In genomic region chr9:127977877-127978647, GRCh38 we compare ENCODE assay signal across 8 cellular contexts. TPM values are rescaled to one million over a fixed set of nuclear protein-coding genes. Genes with fewer than 3 reads are reported as not detected.
DNase-seq lines count a peak whose midpoint lies in the region; FAIRE-seq and TF ChIP-seq lines count a peak whose summit lies in the region.

No MANE protein-coding gene starts in this region.

- H3K4me1 ChIP-seq in A673 (ENCODE audit: insufficient read depth, low read length, poor library complexity, severe bottlenecking): peaks cover 34% of the 10 kb centered on the region

- H3K9me3 Mint-ChIP-seq in activated CD4-positive, alpha-beta memory T cell treated with anti-CD3 and anti-CD28 coated beads, Interleukin-2, amount 10 ng/mL, durations not matched to agents 7 days and 5 days: no peaks in the 10 kb centered on the region
- H3K9me3 Mint-ChIP-seq in glutamatergic neuron (ENCODE audit: unreplicated experiment): peaks cover 10% of the 10 kb centered on the region
- no peaks in the 10 kb centered on the region for H3K9me3 Mint-ChIP-seq in progenitor cell of endocrine pancreas (ENCODE audit: low read depth)

- peak; percentile 37 for FAIRE-seq in GM19239 (lab: Jason Lieb, UNC)

- intact Hi-C loops in A673 (cut with micrococcal nuclease; ENCODE audit: unreplicated experiment): no loop called here

- POLR2A ChIA-PET in A673 (lab: Charles Lee; ENCODE audit: low non-redundant PET): interaction anchor here (0.6 kb wide), 1 partner anchor 94 kb away, joined by 3 read pairs; no protein-coding TSS in a partner anchor
- POLR2A ChIA-PET in activated CD4-positive, alpha-beta memory T cell treated with anti-CD3 and anti-CD28 coated beads, Interleukin-2, amount 10 ng/mL, durations not matched to agents 7 days and 5 days (lab: Charles Lee): interaction anchor here (0.8 to 15.3 kb wide), 10 partner anchors 16 to 108 kb away, joined by 3 to 465 read pairs (median 4); partner anchors contain the start of gene NAIF1
- POLR2A ChIA-PET in HEK293T (lab: Yijun Ruan, JAX): interaction anchor here (0.9 kb wide), 1 partner anchor 34 kb away, joined by 3 read pairs; no protein-coding TSS in a partner anchor
- POLR2A ChIA-PET in GM10248 (lab: Yijun Ruan, JAX): interaction anchor here (0.7 to 1.2 kb wide), 4 partner anchors 49 to 1643 kb away, joined by 4 to 6 read pairs (median 4); partner anchors contain the start of gene NAIF1

- no peaks in the 10 kb centered on the region for H3K27me3 Mint-ChIP-seq in activated CD4-positive, alpha-beta memory T cell treated with anti-CD3 and anti-CD28 coated beads, Interleukin-2, amount 10 ng/mL, durations not matched to agents 7 days and 5 days
- H3K27me3 Mint-ChIP-seq in glutamatergic neuron (ENCODE audit: unreplicated experiment) (peaks cover 13% of the 10 kb centered on the region), progenitor cell of endocrine pancreas (no peaks in the 10 kb centered on the region)

- H3K27ac Mint-ChIP-seq in activated CD4-positive, alpha-beta memory T cell treated with anti-CD3 and anti-CD28 coated beads, Interleukin-2, amount 10 ng/mL, durations not matched to agents 7 days and 5 days: peak overlapping the region; percentile 73
- no peak overlapping the region for H3K27ac Mint-ChIP-seq in glutamatergic neuron (ENCODE audit: unreplicated experiment)
- peak overlapping the region; percentile 89 for H3K27ac Mint-ChIP-seq in progenitor cell of endocrine pancreas

- DNase-seq in A673 (ENCODE audit: low spot score) (no peak), GM19239 (ENCODE audit: insufficient read length, low spot score) (no peak), glutamatergic neuron (no peak), progenitor cell of endocrine pancreas (ENCODE audit: low spot score, unreplicated experiment) (no peak), HEK293T (ENCODE audit: extremely low spot score) (no peak), anterior cingulate cortex (lab: John Stamatoyannopoulos, UW) (no peak), GM10248 (ENCODE audit: extremely low spot score) (no peak)
- peak; percentile 28 for DNase-seq in activated CD4-positive, alpha-beta memory T cell treated with anti-CD3 and anti-CD28 coated beads, Interleukin-2, amount 10 ng/mL, durations not matched to agents 7 days and 5 days

- no peaks in the 10 kb centered on the region for H3K27me3 ChIP-seq in A673 (replicated peaks; ENCODE audit: insufficient read depth, low read depth, low read length, poor library complexity)

- H3K4me3 Mint-ChIP-seq in activated CD4-positive, alpha-beta memory T cell treated with anti-CD3 and anti-CD28 coated beads, Interleukin-2, amount 10 ng/mL, durations not matched to agents 7 days and 5 days: peak overlapping the region; percentile 91
- peak overlapping the region; percentile 59 for H3K4me3 Mint-ChIP-seq in glutamatergic neuron (ENCODE audit: unreplicated experiment)
- H3K4me3 Mint-ChIP-seq in progenitor cell of endocrine pancreas (ENCODE audit: low read depth): peak overlapping the region; percentile 93

- H3K4me3 ChIP-seq in A673 (ENCODE audit: low read depth, low read length, poor library complexity, severe bottlenecking): peak overlapping the region; percentile 96

- no peak for TF ChIP-seq CTCF in A673 (conservative IDR thresholded peaks at IDR 0.05; ENCODE audit: low read depth, low read length)
- no peak for TF ChIP-seq CTCF in glutamatergic neuron (IDR thresholded peaks at IDR 0.05; ENCODE audit: partially characterized antibody, unreplicated experiment)
- no peak for TF ChIP-seq CTCF in progenitor cell of endocrine pancreas (IDR thresholded peaks at IDR 0.05; ENCODE audit: unreplicated experiment)
- no peak for TF ChIP-seq CTCF in GM10248 (IDR thresholded peaks at IDR 0.05; ENCODE audit: control extremely low read depth, extremely low read depth, low read depth, missing control alignments)

- H3K4me1 Mint-ChIP-seq in activated CD4-positive, alpha-beta memory T cell treated with anti-CD3 and anti-CD28 coated beads, Interleukin-2, amount 10 ng/mL, durations not matched to agents 7 days and 5 days: peaks cover 65% of the 10 kb centered on the region
- peaks cover 12% of the 10 kb centered on the region for H3K4me1 Mint-ChIP-seq in glutamatergic neuron (ENCODE audit: low read depth, unreplicated experiment)
- H3K4me1 Mint-ChIP-seq in progenitor cell of endocrine pancreas (ENCODE audit: low read depth): peaks cover 51% of the 10 kb centered on the region

- CTCF ChIA-PET in A673 (lab: Charles Lee) (interaction anchor here (0.6 kb wide), 1 partner anchor 114 kb away, joined by 10 read pairs; no protein-coding TSS in a partner anchor), HEK293T (lab: Yijun Ruan, JAX) (interaction anchor here (2.0 kb wide), 1 partner anchor 36 kb away, joined by 5 read pairs; no protein-coding TSS in a partner anchor), GM10248 (lab: Yijun Ruan, JAX) (interaction anchor here (0.9 to 3.7 kb wide), 8 partner anchors 11 to 243 kb away, joined by 3 to 20 read pairs (median 4); partner anchors contain the start of gene TOR2A)
- CTCF ChIA-PET in activated CD4-positive, alpha-beta memory T cell treated with anti-CD3 and anti-CD28 coated beads, Interleukin-2, amount 10 ng/mL, durations not matched to agents 7 days and 5 days (lab: Charles Lee): interaction anchor here (1.1 to 15.1 kb wide), 5 partner anchors 22 to 89 kb away, joined by 3 to 178 read pairs (median 17); partner anchors contain the start of gene NAIF1

- H3K27ac ChIP-seq in A673 (ENCODE audit: low read depth, low read length, poor library complexity, severe bottlenecking): peak overlapping the region; percentile 17

- H3K36me3 ChIP-seq in A673 (ENCODE audit: insufficient read depth, low read length, poor library complexity, severe bottlenecking): no peaks in the 10 kb centered on the region

- H3K9me3 ChIP-seq in A673 (ENCODE audit: low read depth, low read length, poor library complexity, severe bottlenecking): no peaks in the 10 kb centered on the region

- peaks cover 49% of the 10 kb centered on the region for H3K36me3 Mint-ChIP-seq in activated CD4-positive, alpha-beta memory T cell treated with anti-CD3 and anti-CD28 coated beads, Interleukin-2, amount 10 ng/mL, durations not matched to agents 7 days and 5 days (ENCODE audit: low read depth)
- no peaks in the 10 kb centered on the region for H3K36me3 Mint-ChIP-seq in glutamatergic neuron (ENCODE audit: unreplicated experiment)
- no peaks in the 10 kb centered on the region for H3K36me3 Mint-ChIP-seq in progenitor cell of endocrine pancreas (ENCODE audit: insufficient read depth)

- BruUV-seq in A673 (replicated peaks; lab: Mats Ljungman, UMichigan): no TSS peak

TF ChIP-seq in HEK293T, 16 proteins besides CTCF, POLR2A, EP300 and RAD21:
- no peak for TF ChIP-seq HDGF (IDR thresholded peaks at IDR 0.05; ENCODE audit: borderline replicate concordance)
- TF ChIP-seq CTBP1 (IDR thresholded peaks at IDR 0.05; ENCODE audit: borderline replicate concordance): no peak
- no peak for TF ChIP-seq TARDBP (IDR thresholded peaks at IDR 0.05)
TF ChIP-seq in HEK293T: peak in this region for 0.

RNA-seq across cellular contexts. Expression of gene EEIG1, which starts 2.7 kb away (rescaled TPM):
- total RNA-seq in A673 (2021) (30.0 and 34.1 TPM in 2 replicates), glutamatergic neuron (ENCODE audit: unreplicated experiment) (15.8 TPM), progenitor cell of endocrine pancreas (48.2 and 54.1 TPM in 2 replicates)
- total RNA-seq in activated CD4-positive, alpha-beta memory T cell treated with anti-CD3 and anti-CD28 coated beads, Interleukin-2, amount 10 ng/mL, durations not matched to agents 7 days and 5 days: 100 to 1,000 TPM; 212 to 218 TPM

RNA-seq across cellular contexts. Expression of gene DPM2, which starts 40.4 kb away (rescaled TPM):
- 51.5 and 52.9 TPM in 2 replicates for total RNA-seq in A673 (2021)
- 10 to 100 TPM; 48.2 TPM for total RNA-seq in activated CD4-positive, alpha-beta memory T cell treated with anti-CD3 and anti-CD28 coated beads, Interleukin-2, amount 10 ng/mL, durations not matched to agents 7 days and 5 days
- total RNA-seq in glutamatergic neuron (ENCODE audit: unreplicated experiment): 35.3 TPM
- total RNA-seq in progenitor cell of endocrine pancreas: 34.0 and 37.7 TPM in 2 replicates

RNA-seq across cellular contexts. Expression of gene PIP5KL1, which starts 47.5 kb away (rescaled TPM):
- 2.6 and 3.9 TPM in 2 replicates for total RNA-seq in A673 (2021)
- total RNA-seq in activated CD4-positive, alpha-beta memory T cell treated with anti-CD3 and anti-CD28 coated beads, Interleukin-2, amount 10 ng/mL, durations not matched to agents 7 days and 5 days: 1 to 10 TPM; 1.5 to 1.9 TPM
- total RNA-seq in glutamatergic neuron (ENCODE audit: unreplicated experiment): 11.9 TPM
- total RNA-seq in progenitor cell of endocrine pancreas: 3.4 and 3.6 TPM in 2 replicates
